ENCODE assay signal across 24 cellular contexts in genomic region chr1:14718476-14718875, GRCh38.
"Had no signal": no experiment of that assay in that cellular context is flagged by ENCODE, and none has a peak within 500 bp of the region (broad histone marks: within the 10 kb centered on the region; RNA-seq: fewer than 3 reads in every experiment).

No MANE protein-coding gene starts in this region.

- H3K27ac ChIP-seq: colonic mucosa, coronary artery, dorsolateral prefrontal cortex, epithelial cell of prostate, esophagus muscularis mucosa, esophagus squamous epithelium, foreskin keratinocyte, gastrocnemius medialis, gastroesophageal sphincter, heart left ventricle, heart right ventricle had no signal

- H3K27me3 ChIP-seq: colonic mucosa, dorsolateral prefrontal cortex, esophagus muscularis mucosa, foreskin keratinocyte, gastrocnemius medialis, heart left ventricle had no signal

- H3K36me3 ChIP-seq: colonic mucosa, esophagus muscularis mucosa, esophagus squamous epithelium, gastrocnemius medialis, gastroesophageal sphincter, heart left ventricle, heart right ventricle had no signal

- H3K9me3 ChIP-seq: colonic mucosa, esophagus muscularis mucosa, esophagus squamous epithelium, gastrocnemius medialis, gastroesophageal sphincter, heart left ventricle had no signal

- ATAC-seq: effector memory CD8-positive, alpha-beta T cell; esophagus mucosa; foreskin keratinocyte; gastrocnemius medialis; gastroesophageal sphincter; heart left ventricle; heart right ventricle had no signal

- H3K4me3 ChIP-seq: colonic mucosa, coronary artery, dorsolateral prefrontal cortex, esophagus muscularis mucosa, esophagus squamous epithelium, gastrocnemius medialis, gastroesophageal sphincter, heart left ventricle, heart right ventricle had no signal

- H3K4me1 ChIP-seq: colonic mucosa, esophagus muscularis mucosa, foreskin keratinocyte, gastrocnemius medialis, gastroesophageal sphincter, heart left ventricle, heart right ventricle had no signal

- DNase-seq: colonic mucosa; cortex of kidney; dermis blood vessel endothelial cell; effector CD4-positive, alpha-beta T cell; effector CD8-positive, alpha-beta T cell; effector memory CD4-positive, alpha-beta T cell; effector memory CD8-positive, alpha-beta T cell; endodermal cell; erythroblast; esophagus squamous epithelium; foreskin fibroblast; foreskin keratinocyte; foreskin melanocyte; gastrocnemius medialis; glutamatergic neuron; head of caudate nucleus; heart left ventricle; heart right ventricle had no signal
